23 cellular contexts compared by ENCODE assay signal in genomic region chr13:60363288-60363687, GRCh38. TPM values are rescaled to one million over a fixed set of nuclear protein-coding genes. Genes with fewer than 3 reads are reported as not detected.
DNase-seq lines count a peak whose midpoint lies in the region; ATAC-seq, FAIRE-seq and TF ChIP-seq lines count a peak whose summit lies in the region.
"Had no signal": no experiment of that assay in that cellular context is flagged by ENCODE, and none has a peak within 500 bp of the region (broad histone marks: within the 10 kb centered on the region; RNA-seq: fewer than 3 reads in every experiment).

No MANE protein-coding gene starts in this region.

- no peak for ATAC-seq in GM23338
- ATAC-seq: A549; CD8-positive, alpha-beta T cell had no signal

- H3K4ac ChIP-seq in mesendoderm (ENCODE audit: low read depth, low read length): no peak overlapping the region

- H4K8ac ChIP-seq in mesendoderm (ENCODE audit: low read depth, low read length): no peak overlapping the region

- H3K23ac ChIP-seq in mesendoderm (ENCODE audit: low read length): no peak overlapping the region

- H3K4me2 ChIP-seq in GM23338 (no peak overlapping the region), mesendoderm (ENCODE audit: low read length) (no peak overlapping the region)
- H3K4me2 ChIP-seq: A549, BLaER1 had no signal

- H3K9me3 Mint-ChIP-seq in GM23338: no peaks in the 10 kb centered on the region
- H3K9me3 Mint-ChIP-seq: CD8-positive, alpha-beta T cell; HFFc6 had no signal

- H3K4me3 ChIP-seq in GM23338: no peak overlapping the region
- H3K4me3 ChIP-seq in SK-N-MC: 0 out of 2 replicates have a peak overlapping the region, but pooled peaks have one; percentile 21
- no peak overlapping the region for H3K4me3 ChIP-seq in mesendoderm (ENCODE audit: low read length)
- H3K4me3 ChIP-seq: A549, BLaER1 had no signal

- H3K9me2 ChIP-seq in GM23338 (ENCODE audit: insufficient read depth): 0 out of 2 replicates have a peak, but pooled peaks cover 5% of the 10 kb centered on the region

- H3K18ac ChIP-seq in mesendoderm (ENCODE audit: low read length): no peak overlapping the region

- H3K27ac ChIP-seq in GM23338 (ENCODE audit: low read depth) (no peak overlapping the region), SK-N-MC (0 out of 2 replicates have a peak overlapping the region, but pooled peaks have one; percentile 52), mesendoderm (ENCODE audit: low read depth, low read length) (no peak overlapping the region)
- H3K27ac ChIP-seq: A549, BLaER1, C4-2B had no signal

- H2BK120ac ChIP-seq in mesendoderm (ENCODE audit: low read depth, low read length): no peak overlapping the region

- no CpG with 5 or more reads among the region's 2 CpGs for WGBS in mesendoderm (ENCODE audit: extremely low coverage, insufficient coverage, low lambda C conversion rate)

- H2BK15ac ChIP-seq in mesendoderm (replicated peaks; ENCODE audit: low read depth): no peak overlapping the region

- no peaks in the 10 kb centered on the region for H3K36me3 Mint-ChIP-seq in GM23338 (ENCODE audit: low read depth)
- H3K36me3 Mint-ChIP-seq: CD4-positive, CD25-positive, alpha-beta regulatory T cell; CD8-positive, alpha-beta T cell had no signal

- H3K9ac ChIP-seq in SK-N-MC (ENCODE audit: insufficient read length) (no peak overlapping the region), mesendoderm (ENCODE audit: low read length) (no peak overlapping the region)
- H3K9ac ChIP-seq: BLaER1 had no signal

- DNase-seq in GM23338 (ENCODE audit: low spot score) (no peak), NCI-H146 (lab: John Stamatoyannopoulos, UW) (peak; percentile 49), SK-N-MC (ENCODE audit: low read depth, low spot score) (no peak), mesendoderm (peak; percentile 44), GM12891 (ENCODE audit: insufficient read length, low spot score) (no peak), HEK293T (ENCODE audit: extremely low spot score) (no peak), Ammon's horn (ENCODE audit: low spot score) (no peak)
- DNase-seq: 8988T; Caco-2; CD4-positive, CD25-positive, alpha-beta regulatory T cell; CD8-positive, alpha-beta T cell; DMS153; DND-41; GOT3; H7; HCEC 1CT; HFFc6 had no signal

- no peak overlapping the region for H3K27ac Mint-ChIP-seq in GM23338
- H3K27ac Mint-ChIP-seq: B cell; CD4-positive, CD25-positive, alpha-beta regulatory T cell; CD8-positive, alpha-beta T cell; HFFc6 had no signal

- no peaks in the 10 kb centered on the region for H3K79me1 ChIP-seq in mesendoderm (ENCODE audit: low read length)

- TF ChIP-seq CTCF in GM23338 (conservative IDR thresholded peaks at IDR 0.05; ENCODE audit: low read depth in 2 of 2): no peak

- peak overlapping the region; percentile 74; the same call in 1 of the 2 replicates for H2AFZ ChIP-seq in GM23338

- no peaks in the 10 kb centered on the region for H3K9me3 ChIP-seq in SK-N-MC (ENCODE audit: low read depth, low read length)
- H3K9me3 ChIP-seq: A549, BLaER1 had no signal

- TF ChIP-seq POLR2A in GM12891 (IDR thresholded peaks at IDR 0.05; ENCODE audit: low read depth, low read length): no peak

- no peak overlapping the region for H3K56ac ChIP-seq in mesendoderm (ENCODE audit: low read length)

- H3K4me1 ChIP-seq in GM23338 (ENCODE audit: insufficient read depth) (no peaks in the 10 kb centered on the region), mesendoderm (ENCODE audit: control insufficient read depth, low read depth, low read length) (no peaks in the 10 kb centered on the region)
- H3K4me1 ChIP-seq: A549, BLaER1, Caco-2 had no signal

- no peak overlapping the region for H4K5ac ChIP-seq in mesendoderm (ENCODE audit: low read length)

- H2BK5ac ChIP-seq in mesendoderm (ENCODE audit: low read length): no peak overlapping the region

- no peak for FAIRE-seq in GM12891 (lab: Jason Lieb, UNC)
- FAIRE-seq: A549, G401.6, GM19239 had no signal

- H3K27me3 ChIP-seq in GM23338 (ENCODE audit: insufficient read depth): no peaks in the 10 kb centered on the region
- no peaks in the 10 kb centered on the region for H3K27me3 ChIP-seq in mesendoderm (ENCODE audit: insufficient read depth, low read length, poor library complexity)
- H3K27me3 ChIP-seq: BLaER1 had no signal

- H3K79me2 ChIP-seq in GM23338 (replicated peaks; ENCODE audit: insufficient read depth): no peaks in the 10 kb centered on the region
- no peaks in the 10 kb centered on the region for H3K79me2 ChIP-seq in mesendoderm (ENCODE audit: control insufficient read depth, insufficient read depth, low read length)

- H3K4me3 Mint-ChIP-seq in GM23338: no peak overlapping the region
- H3K4me3 Mint-ChIP-seq: B cell; CD4-positive, CD25-positive, alpha-beta regulatory T cell; CD8-positive, alpha-beta T cell; HFFc6 had no signal

- no peaks in the 10 kb centered on the region for H4K20me1 ChIP-seq in GM23338 (replicated peaks; ENCODE audit: insufficient read depth)
- H4K20me1 ChIP-seq: BLaER1 had no signal

- POLR2A ChIA-PET in HEK293T (lab: Yijun Ruan, JAX): no interaction called here

- CTCF ChIA-PET in HEK293T (lab: Yijun Ruan, JAX): no interaction called here

- H3K36me3 ChIP-seq in GM23338 (ENCODE audit: insufficient read depth) (no peaks in the 10 kb centered on the region), SK-N-MC (ENCODE audit: insufficient read depth, low read length) (no peaks in the 10 kb centered on the region), mesendoderm (ENCODE audit: control insufficient read depth, insufficient read depth, low read length) (no peaks in the 10 kb centered on the region)
- H3K36me3 ChIP-seq: BLaER1 had no signal

- H3K4me1 Mint-ChIP-seq in GM23338: no peaks in the 10 kb centered on the region
- H3K4me1 Mint-ChIP-seq: B cell had no signal

- H2AK5ac ChIP-seq in mesendoderm (ENCODE audit: low read length): no peak overlapping the region

- no peaks in the 10 kb centered on the region for H3F3A ChIP-seq in GM23338 (replicated peaks; ENCODE audit: low read depth)

- no peaks in the 10 kb centered on the region for H3K27me3 Mint-ChIP-seq in GM23338 (ENCODE audit: insufficient read depth, low read depth, poor library complexity)

TF ChIP-seq in GM23338, 12 proteins besides CTCF, POLR2A, EP300 and RAD21 (continues in another document):
- TF ChIP-seq EZH2phosphoT487 (IDR thresholded peaks at IDR 0.05; ENCODE audit: unreplicated experiment) (no peak), STAT1 (IDR thresholded peaks at IDR 0.05; ENCODE audit: unreplicated experiment) (no peak)

TF ChIP-seq in GM12891, 5 proteins besides CTCF, POLR2A, EP300 and RAD21:
- TF ChIP-seq SPI1 (IDR thresholded peaks at IDR 0.05; ENCODE audit: low read depth, low read length): no peak
- no peak for TF ChIP-seq POLR2AphosphoS5 (IDR thresholded peaks at IDR 0.05; ENCODE audit: low read depth, low read length)
- TF ChIP-seq PAX5 (IDR thresholded peaks at IDR 0.05; ENCODE audit: insufficient read depth, low read length, severe bottlenecking): no peak
- no peak for TF ChIP-seq TAF1 (IDR thresholded peaks at IDR 0.05; ENCODE audit: low read depth, low read length)
TF ChIP-seq in GM12891: peak in this region for 0.

TF ChIP-seq in HEK293T, 16 proteins besides CTCF, POLR2A, EP300 and RAD21:
- TF ChIP-seq FOXM1 (IDR thresholded peaks at IDR 0.05; ENCODE audit: borderline replicate concordance) (no peak), LEF1 (IDR thresholded peaks at IDR 0.05; ENCODE audit: borderline replicate concordance) (no peak), NFRKB (IDR thresholded peaks at IDR 0.05) (no peak), FOXK2 (IDR thresholded peaks at IDR 0.05) (no peak), L3MBTL2 (conservative IDR thresholded peaks at IDR 0.05) (no peak), ARNT (IDR thresholded peaks at IDR 0.05) (no peak), CTBP1 (IDR thresholded peaks at IDR 0.05; ENCODE audit: borderline replicate concordance) (no peak)

RNA-seq across cellular contexts. Expression of gene TDRD3, which starts 33.7 kb away (rescaled TPM):
- total RNA-seq in GM23338 (2014; rRNA removed; shearing (Covaris generic)): 13.1 and 14.8 TPM in 2 replicates
- 10.6 and 13.3 TPM in 2 replicates for polyA plus RNA-seq in GM23338 (2016; fragmentation: Nextera tagmentation; extraction: Ambion mirVana)
- polyA plus RNA-seq in mesendoderm (2013, experiment 1 of 2): 13.4 TPM
- polyA plus RNA-seq in mesendoderm (2013, experiment 2 of 2): 13.2 TPM
- 6.8 TPM for polyA plus RNA-seq in GM12891 (2012; ENCODE audit: low read depth, missing spikeins)

Comparison
In these comparisons a context has a peak if more than half of its experiments do, and no peak if none do; other contexts are left out.
1. DNase-seq: peak in NCI-H146 (single experiment) and mesendoderm (single experiment); none in GM23338 (single experiment), SK-N-MC (single experiment), GM12891 (single experiment), HEK293T (single experiment) and Ammon's horn (single experiment).